25 cellular contexts compared by ENCODE assay signal in the genomic region with DNA sequence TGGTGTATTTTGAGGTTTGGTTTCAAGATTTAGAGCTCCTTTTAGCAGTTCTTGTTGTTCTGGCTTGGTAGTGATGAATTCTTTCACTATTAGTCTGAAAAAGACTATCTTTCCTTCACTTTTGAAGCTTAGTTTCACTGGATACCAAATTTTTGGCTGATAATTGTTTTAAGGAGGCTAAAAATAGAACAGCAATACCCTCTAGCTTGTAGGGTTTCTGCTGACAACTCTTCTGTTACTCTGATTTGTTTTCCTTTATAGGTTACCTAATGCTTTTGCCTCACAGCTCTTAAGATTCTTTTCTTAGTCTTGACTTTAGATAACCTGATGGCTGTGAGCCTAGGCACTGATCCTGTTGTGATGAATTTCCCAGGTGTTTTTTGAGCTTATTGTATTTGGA. TPM values are rescaled to one million over a fixed set of nuclear protein-coding genes. Genes with fewer than 3 reads are reported as not detected.
"Had no signal": no experiment of that assay in that cellular context is flagged by ENCODE, and none has a peak within 500 bp of the region (broad histone marks: within the 10 kb centered on the region; RNA-seq: fewer than 3 reads in every experiment).

No MANE protein-coding gene starts in this region.

- H3K27ac ChIP-seq: dorsolateral prefrontal cortex, epithelial cell of prostate, gastrocnemius medialis, lower lobe of right lung, ovary, psoas muscle, sigmoid colon, stomach, thyroid gland, vagina had no signal

- H3K9me3 ChIP-seq: gastrocnemius medialis, lower lobe of right lung, ovary, psoas muscle, sigmoid colon, stomach, thyroid gland had no signal

- ATAC-seq: esophagus mucosa; gastrocnemius medialis; left ventricle myocardium superior; lower lobe of right lung; naive thymus-derived CD8-positive, alpha-beta T cell; psoas muscle; right cardiac atrium; stimulated activated effector memory CD8-positive, alpha-beta T cell treated with anti-CD3 and anti-CD28 coated beads, Interleukin-12 subunit alpha, Interleukin-12 subunit beta, amount 100 ng/mL, for 72 hours had no signal

- H3K27me3 ChIP-seq: gastrocnemius medialis, ovary, sigmoid colon, thyroid gland, vagina had no signal

- FAIRE-seq: keratinocyte had no signal

- H3K36me3 ChIP-seq: gastrocnemius medialis, lower lobe of right lung, ovary, sigmoid colon, stomach, thyroid gland, vagina had no signal

- H3K4me1 ChIP-seq: gastrocnemius medialis, lower lobe of right lung, psoas muscle, sigmoid colon, stomach, thyroid gland, vagina had no signal

- H3K4me3 ChIP-seq: dorsolateral prefrontal cortex, gastrocnemius medialis, lower lobe of right lung, ovary, psoas muscle, sigmoid colon, stomach, thyroid gland, vagina had no signal

- DNase-seq: dorsolateral prefrontal cortex; effector CD4-positive, alpha-beta T cell; foreskin fibroblast; gastrocnemius medialis; head of caudate nucleus; left ventricle myocardium superior; lower lobe of right lung; naive thymus-derived CD8-positive, alpha-beta T cell; nephron progenitor cell; ovary; posterior cingulate gyrus; psoas muscle; right cardiac atrium; sigmoid colon; stimulated activated CD4-positive, alpha-beta T cell treated with anti-CD3 and anti-CD28 coated beads, Interleukin-2, amount 100 ng/mL, for 24 hours; stimulated activated CD4-positive, alpha-beta T cell treated with anti-CD3 and anti-CD28 coated beads, Interleukin-4, amount 100 ng/mL, for 24 hours; stimulated activated naive CD4-positive, alpha-beta T cell treated with Interleukin-2 at 50 U/mL for 16 hours; stomach; thyroid gland; trophoblast cell had no signal

RNA-seq across cellular contexts. Expression of gene HEPH, which starts 33.6 kb away (rescaled TPM):
- total RNA-seq: naive thymus-derived CD8-positive, alpha-beta T cell had no signal
